ENCODE assay signal across 20 cellular contexts in genomic region chr2:152056418-152056817, GRCh38. TPM values are rescaled to one million over a fixed set of nuclear protein-coding genes. Genes with fewer than 3 reads are reported as not detected.
DNase-seq lines count a peak whose midpoint lies in the region; ATAC-seq and TF ChIP-seq lines count a peak whose summit lies in the region.
"Had no signal": no experiment of that assay in that cellular context is flagged by ENCODE, and none has a peak within 500 bp of the region (broad histone marks: within the 10 kb centered on the region; RNA-seq: fewer than 3 reads in every experiment).

No MANE protein-coding gene starts in this region.

- H3K79me2 ChIP-seq in PC-3 (ENCODE audit: low read length) = no peaks in the 10 kb centered on the region

- POLR2A ChIA-PET in PC-3 (lab: Charles Lee; ENCODE audit: unreplicated experiment) = no interaction called here

- 85% methylated on average over 4 of the region's 4 CpGs for WGBS in prostate gland

- ATAC-seq in PC-3 = no peak
- ATAC-seq: GM12878, SK-N-SH treated with all-trans-retinoic acid at 6 μM for 48 hours had no signal

- no TSS peak for BruUV-seq in PC-3 (replicated peaks; lab: Mats Ljungman, UMichigan)

- no peak for DNase-seq in GM06990 (ENCODE audit: extremely low read depth, insufficient read length)
- DNase-seq in cerebellar cortex (ENCODE audit: low spot score) = peak; percentile 53
- peak; percentile 64 for DNase-seq in kidney tubule cell (ENCODE audit: low spot score)
- no peak for DNase-seq in prostate gland (ENCODE audit: low spot score)
- DNase-seq in PC-3 = no peak
- no peak for DNase-seq in SJCRH30
- no peak for DNase-seq in HCEC 1CT
- DNase-seq: GOT3, IMR-90, KG1, MG63, NCI-H1105 treated with DMSO at 0.1 percent for 48 hours, NCI-H1930, NCI-H2107, NCI-H446, NCI-H524 treated with DMSO at 0.1 percent for 48 hours, NCI-H774 had no signal

- H3K4me3 ChIP-seq in GM06990 (replicated peaks; ENCODE audit: low read depth, low read length) (no peak overlapping the region), prostate gland (no peak overlapping the region), PC-3 (ENCODE audit: low read length) (no peak overlapping the region), SJCRH30 (no peak overlapping the region)
- H3K4me3 ChIP-seq: GM12878, HAP-1, MG63 had no signal

- H3K4me1 ChIP-seq in prostate gland (replicated peaks) (no peaks in the 10 kb centered on the region), PC-3 (ENCODE audit: insufficient read depth, low read length) (peaks cover 7% of the 10 kb centered on the region), SJCRH30 (peaks cover 3% of the 10 kb centered on the region; the same call in 1 of the 2 replicates)
- H3K4me1 ChIP-seq: HAP-1 had no signal

- H4K20me1 ChIP-seq in PC-3 (ENCODE audit: low read length) = no peaks in the 10 kb centered on the region

- no peaks in the 10 kb centered on the region for H3K27me3 ChIP-seq in GM06990 (replicated peaks; ENCODE audit: control insufficient read depth, insufficient read depth, low read length)
- H3K27me3 ChIP-seq in prostate gland (replicated peaks; ENCODE audit: insufficient read depth) = no peaks in the 10 kb centered on the region
- H3K27me3 ChIP-seq in PC-3 (ENCODE audit: low read length) = 0 out of 2 replicates have a peak, but pooled peaks cover 4% of the 10 kb centered on the region
- no peaks in the 10 kb centered on the region for H3K27me3 ChIP-seq in SJCRH30

- H3K27ac ChIP-seq in prostate gland (no peak overlapping the region), PC-3 (ENCODE audit: low read length) (no peak overlapping the region), SJCRH30 (no peak overlapping the region)

- H3K9me3 ChIP-seq in prostate gland = no peaks in the 10 kb centered on the region
- H3K9me3 ChIP-seq in PC-3 (ENCODE audit: low read length) = no peaks in the 10 kb centered on the region
- no peaks in the 10 kb centered on the region for H3K9me3 ChIP-seq in SJCRH30 (replicated peaks)

- H3F3A ChIP-seq in PC-3 (ENCODE audit: low read length, unreplicated experiment) = no peaks in the 10 kb centered on the region

- intact Hi-C loops in prostate gland (cut with DNase I) (no loop called here), PC-3 (cut with micrococcal nuclease) (no loop called here)

- no peak overlapping the region for H3K4me2 ChIP-seq in PC-3 (ENCODE audit: low read length)

- CTCF ChIA-PET in PC-3 (lab: Charles Lee) = no interaction called here

- no peaks in the 10 kb centered on the region; the same call in 1 of the 2 replicates for H3K36me3 ChIP-seq in GM06990 (ENCODE audit: control insufficient read depth, insufficient read depth, low read length)
- no peaks in the 10 kb centered on the region for H3K36me3 ChIP-seq in prostate gland
- H3K36me3 ChIP-seq in PC-3 (ENCODE audit: low read depth, low read length) = no peaks in the 10 kb centered on the region
- H3K36me3 ChIP-seq in SJCRH30 = no peaks in the 10 kb centered on the region
- H3K36me3 ChIP-seq: HAP-1, MG63 had no signal

- TF ChIP-seq POLR2A in prostate gland (IDR thresholded peaks at IDR 0.05) = no peak

- TF ChIP-seq CTCF in GM06990 (IDR thresholded peaks at IDR 0.05; ENCODE audit: insufficient read depth, low read length, poor library complexity, severe bottlenecking) (peak; percentile 12), prostate gland (IDR thresholded peaks at IDR 0.05) (no peak), PC-3 (conservative IDR thresholded peaks at IDR 0.05; ENCODE audit: low read depth, low read length) (no peak)

- H2AFZ ChIP-seq in PC-3 (ENCODE audit: low read length) = no peak overlapping the region

- no peaks in the 10 kb centered on the region for H3K9me2 ChIP-seq in PC-3 (replicated peaks; ENCODE audit: low read length)

- H3K9ac ChIP-seq in PC-3 (ENCODE audit: low read length) = no peak overlapping the region

RNA-seq across cellular contexts. Expression of gene CACNB4, which starts 42.4 kb away (rescaled TPM):
- 10 to 100 TPM; 15.4 to 40.6 TPM for total RNA-seq in prostate gland
- not detected in 2 replicates for total RNA-seq in PC-3 (2014; rRNA removed)
- 1.8 and 2.2 TPM in 2 replicates for total RNA-seq in SJCRH30 (2014; rRNA removed; shearing (Covaris generic))

Comparison
In these comparisons a context has a peak if more than half of its experiments do, and no peak if none do; other contexts are left out.
1. DNase-seq: peak in cerebellar cortex (single experiment) and kidney tubule cell (single experiment); none in GM06990 (single experiment), prostate gland (single experiment), PC-3 (single experiment), SJCRH30 (0 of 2) and HCEC 1CT (single experiment).